ENCODE assay signal across 32 cellular contexts in the genomic region with DNA sequence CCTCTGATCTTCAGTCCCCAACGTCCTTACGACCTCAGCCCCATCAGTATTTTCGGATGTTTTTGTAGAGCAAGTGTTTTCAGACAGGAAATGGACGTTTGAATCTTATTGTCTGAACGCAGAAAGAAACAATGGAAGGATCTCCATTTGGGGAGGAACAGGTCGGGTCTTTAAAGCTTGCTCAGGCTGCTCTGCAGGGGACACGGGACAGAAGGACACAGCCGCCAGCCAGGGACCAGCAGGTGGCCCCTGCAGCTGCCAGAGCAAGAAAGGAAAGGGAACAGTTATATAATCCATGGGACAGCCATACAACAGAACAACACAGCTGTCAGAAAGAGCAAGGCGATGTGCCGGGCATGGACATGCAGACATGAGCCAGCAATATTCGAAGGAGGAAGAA. TPM values are rescaled to one million over a fixed set of nuclear protein-coding genes. Genes with fewer than 3 reads are reported as not detected.
DNase-seq lines count a peak whose midpoint lies in the region; ATAC-seq, FAIRE-seq and TF ChIP-seq lines count a peak whose summit lies in the region.
"Had no signal": no experiment of that assay in that cellular context is flagged by ENCODE, and none has a peak within 500 bp of the region (broad histone marks: within the 10 kb centered on the region; RNA-seq: fewer than 3 reads in every experiment).

No MANE protein-coding gene starts in this region.

- no peak overlapping the region for H2BK5ac ChIP-seq in mesendoderm (ENCODE audit: low read length)

- no peak overlapping the region for H3K23ac ChIP-seq in mesendoderm (ENCODE audit: low read length)

- TF ChIP-seq POLR2A in HepG2 (IDR thresholded peaks at IDR 0.05; ENCODE audit: insufficient read depth in 1 of 2, low read depth in 2 of 2, low read length in 2 of 2) (no peak), right lobe of liver (IDR thresholded peaks at IDR 0.05) (no peak)

- WGBS in HepG2 (ENCODE audit: low lambda C conversion rate), result 5% methylated on average over 11 of the region's 11 CpGs
- 39% methylated on average over 11 of the region's 11 CpGs for WGBS in right lobe of liver (ENCODE audit: insufficient coverage, low coverage, low lambda C conversion rate, missing lambda C conversion rate)
- WGBS in mesendoderm (ENCODE audit: extremely low coverage, insufficient coverage, low lambda C conversion rate), result no CpG with 5 or more reads among the region's 11 CpGs
- WGBS in hepatocyte (ENCODE audit: low lambda C conversion rate, missing lambda C conversion rate), result 39% methylated on average over 11 of the region's 11 CpGs

- TF ChIP-seq EP300 in HepG2 (IDR thresholded peaks at IDR 0.05; ENCODE audit: low read depth in 2 of 2, low read length in 2 of 2) (no peak), HepG2 (CRISPR knock-in tag; IDR thresholded peaks at IDR 0.05; ENCODE audit: borderline replicate concordance) (no peak)

- ATAC-seq in HepG2 (0 out of 3 replicates have a peak, but pooled peaks have one; percentile 18), right lobe of liver (no peak)
- ATAC-seq: stimulated activated naive B cell treated with anti-CD40 and anti-IgM and Interleukin-4, amounts not matched to agents 10 μg/mL and 1 μg/mL and 100 μg/mL, for 72 hours had no signal

- FAIRE-seq in HepG2 (lab: Jason Lieb, UNC), result no peak
- FAIRE-seq: astrocyte, GM12892, H54, keratinocyte, urothelium cell line had no signal

- no peak for DNase-seq in HepG2 (ENCODE audit: low spot score)
- no peak for DNase-seq in right lobe of liver
- peak; percentile 51 for DNase-seq in cerebellum (ENCODE audit: low spot score)
- DNase-seq in mesendoderm, result peak; percentile 58
- no peak for DNase-seq in coronary artery (ENCODE audit: low spot score)
- no peak for DNase-seq in NCI-H748 (lab: John Stamatoyannopoulos, UW; ENCODE audit: unreplicated experiment)
- DNase-seq in hepatocyte (ENCODE audit: low spot score), result no peak
- DNase-seq in NCI-H446 treated with DMSO at 0.1 percent for 48 hours (lab: John Stamatoyannopoulos, UW), result no peak
- DNase-seq: activated CD4-positive, alpha-beta T cell treated with anti-CD3 and anti-CD28 coated beads, Interleukin-2, amount 50 U/mL, for 4 hours; activated CD8-positive, alpha-beta memory T cell treated with anti-CD3 and anti-CD28 coated beads, Interleukin-2, amount 50 U/mL, for 4 hours; Calu3; erythroblast; hippocampal formation; NCI-H1048; NCI-H1694 treated with DMSO at 0.1 percent for 48 hours; NCI-H526 treated with DMSO at 0.1 percent for 48 hours; stimulated activated CD4-positive, alpha-beta T cell treated with anti-CD3 and anti-CD28 coated beads, Interleukin-4, amount 100 ng/mL, for 1 hour; stimulated activated naive B cell treated with anti-CD40 and anti-IgM and Interleukin-4, amounts not matched to agents 10 μg/mL and 1 μg/mL and 100 μg/mL, for 72 hours; testis had no signal

- H3K4me1 ChIP-seq in HepG2 (ENCODE audit: insufficient read depth, low read length) (no peaks in the 10 kb centered on the region), right lobe of liver (no peaks in the 10 kb centered on the region), mesendoderm (ENCODE audit: control insufficient read depth, low read depth, low read length) (peaks cover 18% of the 10 kb centered on the region), hepatocyte (ENCODE audit: insufficient read depth) (no peaks in the 10 kb centered on the region)
- H3K4me1 ChIP-seq: testis had no signal

- no peak overlapping the region for H2AK5ac ChIP-seq in mesendoderm (ENCODE audit: low read length)

- H4K5ac ChIP-seq in mesendoderm (ENCODE audit: low read length), result no peak overlapping the region

- TF ChIP-seq CTCF in HepG2 (CRISPR knock-in tag; IDR thresholded peaks at IDR 0.05), result 0 out of 2 replicates have a peak, but pooled peaks have one; percentile 12
- no peak for TF ChIP-seq CTCF in right lobe of liver (IDR thresholded peaks at IDR 0.05)
- no peak for TF ChIP-seq CTCF in coronary artery (IDR thresholded peaks at IDR 0.05)
- no peak for TF ChIP-seq CTCF in hepatocyte (IDR thresholded peaks at IDR 0.05; ENCODE audit: poor library complexity)

- H4K20me1 ChIP-seq in HepG2 (ENCODE audit: insufficient read depth, low read length) (no peaks in the 10 kb centered on the region), hepatocyte (ENCODE audit: insufficient read depth, poor library complexity, severe bottlenecking) (no peaks in the 10 kb centered on the region)

- peak overlapping the region; percentile 67 for H3K56ac ChIP-seq in mesendoderm (ENCODE audit: low read length)

- H2AFZ ChIP-seq in HepG2 (ENCODE audit: low read length) (no peak overlapping the region), hepatocyte (no peak overlapping the region)

- H3K79me2 ChIP-seq in HepG2 (ENCODE audit: insufficient read depth, low read length) (no peaks in the 10 kb centered on the region), mesendoderm (ENCODE audit: control insufficient read depth, insufficient read depth, low read length) (no peaks in the 10 kb centered on the region), hepatocyte (no peaks in the 10 kb centered on the region)

- no peak overlapping the region for H3K27ac ChIP-seq in HepG2 (ENCODE audit: extremely low read length, insufficient read depth, low read length)
- no peak overlapping the region for H3K27ac ChIP-seq in right lobe of liver
- H3K27ac ChIP-seq in mesendoderm (ENCODE audit: low read depth, low read length), result peak overlapping the region; percentile 57
- no peak overlapping the region for H3K27ac ChIP-seq in coronary artery
- no peak overlapping the region for H3K27ac ChIP-seq in hepatocyte
- H3K27ac ChIP-seq: C4-2B, testis, VCaP had no signal

- H3K36me3 ChIP-seq in HepG2 (replicated peaks in 1 of 2; ENCODE audit: control insufficient read depth in 1 of 2, insufficient read depth in 2 of 2, low read length in 2 of 2) (no peaks in the 10 kb centered on the region), right lobe of liver (no peaks in the 10 kb centered on the region), mesendoderm (ENCODE audit: control insufficient read depth, insufficient read depth, low read length) (no peaks in the 10 kb centered on the region), hepatocyte (replicated peaks; ENCODE audit: insufficient read depth, low read depth) (no peaks in the 10 kb centered on the region)

- H3K18ac ChIP-seq in mesendoderm (ENCODE audit: low read length), result no peak overlapping the region

- no peaks in the 10 kb centered on the region for H3K9me2 ChIP-seq in hepatocyte (replicated peaks; ENCODE audit: insufficient read depth)

- no peak for TF ChIP-seq RAD21 in HepG2 (CRISPR knock-in tag; IDR thresholded peaks at IDR 0.05)

- intact Hi-C loops in HepG2 (cut with micrococcal nuclease; ENCODE audit: unreplicated experiment) (no loop called here), right lobe of liver (cut with DNase I) (no loop called here)

- POLR2A ChIA-PET in HepG2 (lab: Yijun Ruan, JAX), result no interaction called here

- in situ Hi-C loops in HepG2 (cut with HindIII; ENCODE audit: extremely low pct_ligation_motif_present, low pct_unique_long_range_greater_than_20kb), result loop anchor here (25.0 kb wide), 1 partner anchor 344 kb away; the partner anchor contains the start of genes SIGLEC14 and SIGLEC5

- H3K4me3 ChIP-seq in HepG2 (replicated peaks in 1 of 3; ENCODE audit: insufficient read depth in 1 of 3, low read depth in 2 of 3, low read length in 3 of 3) (no peak overlapping the region), right lobe of liver (no peak overlapping the region), mesendoderm (ENCODE audit: low read length) (no peak overlapping the region), coronary artery (no peak overlapping the region), hepatocyte (no peak overlapping the region)
- H3K4me3 ChIP-seq: smooth muscle cell, testis had no signal

- H3K79me1 ChIP-seq in mesendoderm (ENCODE audit: low read length), result no peaks in the 10 kb centered on the region

- no peak overlapping the region for H3K4ac ChIP-seq in mesendoderm (ENCODE audit: low read depth, low read length)

- BruUV-seq in HepG2 (replicated peaks; lab: Mats Ljungman, UMichigan), result no TSS peak

- H3K9me3 ChIP-seq in HepG2 (ENCODE audit: low read length) (no peaks in the 10 kb centered on the region), right lobe of liver (no peaks in the 10 kb centered on the region), hepatocyte (ENCODE audit: low read depth) (no peaks in the 10 kb centered on the region)
- H3K9me3 ChIP-seq: testis had no signal

- peak overlapping the region; percentile 32 for H2BK120ac ChIP-seq in mesendoderm (ENCODE audit: low read depth, low read length)

- H4K8ac ChIP-seq in mesendoderm (ENCODE audit: low read depth, low read length), result no peak overlapping the region

- H3K4me2 ChIP-seq in HepG2 (ENCODE audit: low read depth, low read length) (no peak overlapping the region), mesendoderm (ENCODE audit: low read length) (no peak overlapping the region), hepatocyte (no peak overlapping the region)
- H3K4me2 ChIP-seq: smooth muscle cell had no signal

- no peak overlapping the region for H3K9ac ChIP-seq in HepG2 (ENCODE audit: insufficient read depth, low read depth, low read length)
- H3K9ac ChIP-seq in mesendoderm (ENCODE audit: low read length), result no peak overlapping the region

- CTCF ChIA-PET in HepG2 (lab: Yijun Ruan, JAX; ENCODE audit: low intra/inter-chr PET ratio, low total read pairs), result no interaction called here

- H3K27me3 ChIP-seq in HepG2 (ENCODE audit: control insufficient read depth in 1 of 2, insufficient read depth in 2 of 2, low read length in 2 of 2) (peaks cover 5 to 50% of the 10 kb centered on the region in 2 experiments; a peak in 4 of 5 replicates), right lobe of liver (no peaks in the 10 kb centered on the region), mesendoderm (ENCODE audit: insufficient read depth, low read length, poor library complexity) (no peaks in the 10 kb centered on the region), hepatocyte (peaks cover 5% of the 10 kb centered on the region)
- H3K27me3 ChIP-seq: testis had no signal

- H2BK15ac ChIP-seq in mesendoderm (replicated peaks; ENCODE audit: low read depth), result no peak overlapping the region

RNA-seq across cellular contexts. Expression of gene IGLON5, which starts 18.5 kb away (rescaled TPM):
- 0.04 TPM in 1 of 2 replicates, not detected in the other for total RNA-seq in HepG2 (2016; rRNA removed; fragmentation: Illumina TruSeq; extraction: Trizol)
- total RNA-seq in HepG2 (2016; cell fraction: cytosol; rRNA removed; fragmentation: Illumina TruSeq; extraction: Trizol; ENCODE audit: low read depth), result not detected in 2 replicates
- total RNA-seq in HepG2 (2016; cell fraction: insoluble cytoplasmic fraction; rRNA removed; fragmentation: Illumina TruSeq; extraction: Trizol), result not detected in 2 replicates
- not detected in 2 replicates for total RNA-seq in HepG2 (2016; cell fraction: membrane; rRNA removed; fragmentation: Illumina TruSeq; extraction: Trizol)
- not detected in 2 replicates for total RNA-seq in HepG2 (2016; cell fraction: nucleus; rRNA removed; fragmentation: Illumina TruSeq; extraction: Trizol)
- 5.7 and 6.2 TPM in 2 replicates for polyA plus RNA-seq in HepG2 (2011; rRNA removed)
- polyA plus RNA-seq in HepG2 (2011; cell fraction: cytosol; rRNA removed), result 6.3 and 7.1 TPM in 2 replicates
- polyA plus RNA-seq in HepG2 (2011; cell fraction: nucleus; rRNA removed), result 5.8 and 6.8 TPM in 2 replicates
- polyA plus RNA-seq in HepG2 (2012), result 2.9 and 6.1 TPM in 2 replicates
- polyA plus RNA-seq in HepG2 (2016; cell fraction: cytosol; fragmentation: Illumina TruSeq; extraction: Trizol; ENCODE audit: low read depth), result not detected in 2 replicates
- not detected in 2 replicates for polyA plus RNA-seq in HepG2 (2016; cell fraction: insoluble cytoplasmic fraction; fragmentation: Illumina TruSeq; extraction: Trizol; ENCODE audit: low read depth)
- not detected in 2 replicates for polyA plus RNA-seq in HepG2 (2016; cell fraction: membrane; fragmentation: Illumina TruSeq; extraction: Trizol; ENCODE audit: low read depth)
- polyA plus RNA-seq in HepG2 (2016; cell fraction: nucleus; fragmentation: Illumina TruSeq; extraction: Trizol; ENCODE audit: insufficient read depth, low read depth), result not detected in 2 replicates
- 2.6 TPM in 1 of 2 replicates, not detected in the other for polyA minus RNA-seq in HepG2 (2011; rRNA and poly(A)+ RNA removed; ENCODE audit: low replicate concordance)
- polyA minus RNA-seq in HepG2 (2011; cell fraction: cytosol; rRNA and poly(A)+ RNA removed), result 0.40 and 0.62 TPM in 2 replicates
- polyA minus RNA-seq in HepG2 (2011; cell fraction: nucleus; rRNA and poly(A)+ RNA removed), result 0.37 and 0.39 TPM in 2 replicates
- total RNA-seq in right lobe of liver, result under 1 TPM; 0.27 to 0.80 (median 0.49) TPM
- total RNA-seq in cerebellum, result 7.1 TPM
- polyA plus RNA-seq in mesendoderm (2013, experiment 1 of 2), result 17.8 TPM
- polyA plus RNA-seq in mesendoderm (2013, experiment 2 of 2), result 17.4 TPM
- total RNA-seq in hepatocyte, result 3.9 and 5.0 TPM in 2 replicates
- polyA plus RNA-seq in hepatocyte, result 2.4 and 4.3 TPM in 2 replicates
- total RNA-seq: Calu3, fibroblast of villous mesenchyme, lung microvascular endothelial cell, pulmonary artery endothelial cell, RPMI7951 had no signal
- polyA plus RNA-seq: keratinocyte had no signal

RNA-seq across cellular contexts. Expression of gene SIGLECL1, which starts 42.1 kb away (rescaled TPM):
- total RNA-seq in HepG2 (2016; rRNA removed; fragmentation: Illumina TruSeq; extraction: Trizol), result not detected in 2 replicates
- total RNA-seq in HepG2 (2016; cell fraction: cytosol; rRNA removed; fragmentation: Illumina TruSeq; extraction: Trizol; ENCODE audit: low read depth), result not detected in 2 replicates
- total RNA-seq in HepG2 (2016; cell fraction: insoluble cytoplasmic fraction; rRNA removed; fragmentation: Illumina TruSeq; extraction: Trizol), result not detected in 2 replicates
- total RNA-seq in HepG2 (2016; cell fraction: membrane; rRNA removed; fragmentation: Illumina TruSeq; extraction: Trizol), result not detected in 2 replicates
- total RNA-seq in HepG2 (2016; cell fraction: nucleus; rRNA removed; fragmentation: Illumina TruSeq; extraction: Trizol), result not detected in 2 replicates
- polyA plus RNA-seq in HepG2 (2011; rRNA removed), result not detected in 2 replicates
- not detected in 2 replicates for polyA plus RNA-seq in HepG2 (2011; cell fraction: cytosol; rRNA removed)
- not detected in 2 replicates for polyA plus RNA-seq in HepG2 (2011; cell fraction: nucleus; rRNA removed)
- polyA plus RNA-seq in HepG2 (2012), result not detected in 2 replicates
- not detected in 2 replicates for polyA plus RNA-seq in HepG2 (2016; cell fraction: cytosol; fragmentation: Illumina TruSeq; extraction: Trizol; ENCODE audit: low read depth)
- not detected in 2 replicates for polyA plus RNA-seq in HepG2 (2016; cell fraction: insoluble cytoplasmic fraction; fragmentation: Illumina TruSeq; extraction: Trizol; ENCODE audit: low read depth)
- polyA plus RNA-seq in HepG2 (2016; cell fraction: membrane; fragmentation: Illumina TruSeq; extraction: Trizol; ENCODE audit: low read depth), result not detected in 2 replicates
- polyA plus RNA-seq in HepG2 (2016; cell fraction: nucleus; fragmentation: Illumina TruSeq; extraction: Trizol; ENCODE audit: insufficient read depth, low read depth), result not detected in 2 replicates
- polyA minus RNA-seq in HepG2 (2011; rRNA and poly(A)+ RNA removed; ENCODE audit: low replicate concordance), result not detected in 2 replicates
- polyA minus RNA-seq in HepG2 (2011; cell fraction: cytosol; rRNA and poly(A)+ RNA removed), result not detected in 2 replicates
- polyA minus RNA-seq in HepG2 (2011; cell fraction: nucleus; rRNA and poly(A)+ RNA removed), result not detected in 2 replicates
- not detected for total RNA-seq in right lobe of liver
- not detected for total RNA-seq in cerebellum
- polyA plus RNA-seq in mesendoderm (2013, experiment 1 of 2), result not detected
- not detected for polyA plus RNA-seq in mesendoderm (2013, experiment 2 of 2)
- total RNA-seq in hepatocyte, result not detected in 2 replicates
- polyA plus RNA-seq in hepatocyte, result not detected in 2 replicates
- total RNA-seq: activated T-helper 2 cell treated with anti-CD3 and anti-CD28 coated beads, Interferon-gamma antibody, Interleukin-2, Interleukin-4, amounts not matched to agents 10 μg/mL and 5 μg/mL and 100 μg/mL, durations not matched to agents 14 hours and 24 hours and 36 hours; astrocyte; Calu3; fibroblast of villous mesenchyme; lung microvascular endothelial cell; pulmonary artery endothelial cell; RPMI7951; smooth muscle cell had no signal
- polyA plus RNA-seq: keratinocyte, smooth muscle cell had no signal

RNA-seq across cellular contexts. Expression of gene VSIG10L, which starts 49.0 kb away (rescaled TPM):
- total RNA-seq in HepG2 (2016; rRNA removed; fragmentation: Illumina TruSeq; extraction: Trizol) (1.8 and 2.7 TPM in 2 replicates), right lobe of liver (1 to 10 TPM; 1.3 to 4.5 (median 2.8) TPM), cerebellum (1.5 TPM), hepatocyte (2.5 and 3.4 TPM in 2 replicates)
- total RNA-seq in HepG2 (2016; cell fraction: cytosol; rRNA removed; fragmentation: Illumina TruSeq; extraction: Trizol; ENCODE audit: low read depth), result 0.62 and 1.0 TPM in 2 replicates
- total RNA-seq in HepG2 (2016; cell fraction: insoluble cytoplasmic fraction; rRNA removed; fragmentation: Illumina TruSeq; extraction: Trizol), result 1.4 and 2.7 TPM in 2 replicates
- total RNA-seq in HepG2 (2016; cell fraction: membrane; rRNA removed; fragmentation: Illumina TruSeq; extraction: Trizol), result 1.7 and 1.8 TPM in 2 replicates
- total RNA-seq in HepG2 (2016; cell fraction: nucleus; rRNA removed; fragmentation: Illumina TruSeq; extraction: Trizol), result 3.5 and 4.0 TPM in 2 replicates
- polyA plus RNA-seq in HepG2 (2011; rRNA removed) (8.0 and 8.5 TPM in 2 replicates), hepatocyte (7.6 and 7.8 TPM in 2 replicates)
- 3.0 and 3.1 TPM in 2 replicates for polyA plus RNA-seq in HepG2 (2011; cell fraction: cytosol; rRNA removed)
- polyA plus RNA-seq in HepG2 (2011; cell fraction: nucleus; rRNA removed), result 31.6 and 35.6 TPM in 2 replicates
- 6.0 and 7.0 TPM in 2 replicates for polyA plus RNA-seq in HepG2 (2012)
- 1.5 and 1.7 TPM in 2 replicates for polyA plus RNA-seq in HepG2 (2016; cell fraction: cytosol; fragmentation: Illumina TruSeq; extraction: Trizol; ENCODE audit: low read depth)
- polyA plus RNA-seq in HepG2 (2016; cell fraction: insoluble cytoplasmic fraction; fragmentation: Illumina TruSeq; extraction: Trizol; ENCODE audit: low read depth), result 3.4 and 4.1 TPM in 2 replicates
- 3.5 and 3.7 TPM in 2 replicates for polyA plus RNA-seq in HepG2 (2016; cell fraction: membrane; fragmentation: Illumina TruSeq; extraction: Trizol; ENCODE audit: low read depth)
- polyA plus RNA-seq in HepG2 (2016; cell fraction: nucleus; fragmentation: Illumina TruSeq; extraction: Trizol; ENCODE audit: insufficient read depth, low read depth), result 13.3 and 13.8 TPM in 2 replicates
- 0.75 and 3.1 TPM in 2 replicates for polyA minus RNA-seq in HepG2 (2011; rRNA and poly(A)+ RNA removed; ENCODE audit: low replicate concordance)
- 1.5 and 1.7 TPM in 2 replicates for polyA minus RNA-seq in HepG2 (2011; cell fraction: cytosol; rRNA and poly(A)+ RNA removed)
- polyA minus RNA-seq in HepG2 (2011; cell fraction: nucleus; rRNA and poly(A)+ RNA removed), result 7.2 and 9.5 TPM in 2 replicates
- 6.8 TPM for polyA plus RNA-seq in mesendoderm (2013, experiment 1 of 2)
- 7.3 TPM for polyA plus RNA-seq in mesendoderm (2013, experiment 2 of 2)

Comparison
In these comparisons a context has a peak if more than half of its experiments do, and no peak if none do; other contexts are left out.
1. DNase-seq: peak in cerebellum (single experiment) and mesendoderm (single experiment); none in HepG2 (single experiment), right lobe of liver (0 of 3), coronary artery (single experiment), NCI-H748 (single experiment), hepatocyte (single experiment) and NCI-H446 treated with DMSO at 0.1 percent for 48 hours (single experiment).